Comparison of ENCODE assay signal across 34 cellular contexts in genomic region chr15:85298366-85298765, GRCh38.
"Had no signal": no experiment of that assay in that cellular context is flagged by ENCODE, and none has a peak within 500 bp of the region (broad histone marks: within the 10 kb centered on the region; RNA-seq: fewer than 3 reads in every experiment).

No MANE protein-coding gene starts in this region.

- H3K27ac ChIP-seq: ascending aorta, cardiac muscle cell, VCaP had no signal

- H3K27ac Mint-ChIP-seq: activated CD4-positive, alpha-beta T cell treated with anti-CD3 and anti-CD28 coated beads, Interleukin-2, amount 10 ng/mL, durations not matched to agents 24 days and 14 days; activated CD8-positive, alpha-beta T cell treated with anti-CD3 and anti-CD28 coated beads for 36 hours; activated naive CD4-positive, alpha-beta T cell treated with anti-CD3 and anti-CD28 coated beads, Interleukin-2, amount 10 ng/mL, durations not matched to agents 7 days and 5 days; activated naive CD4-positive, alpha-beta T cell treated with anti-CD3 and anti-CD28 coated beads, Interleukin-2, amount 50 U/mL, for 24 hours; activated naive CD8-positive, alpha-beta T cell; activated naive CD8-positive, alpha-beta T cell treated with anti-CD3 and anti-CD28 coated beads, Interleukin-2, amount 10 ng/mL, durations not matched to agents 7 days and 5 days; activated naive CD8-positive, alpha-beta T cell treated with anti-CD3 and anti-CD28 coated beads, Interleukin-2, amount 50 U/mL, for 24 hours; activated T-cell treated with anti-CD3 and anti-CD28 coated beads, Interleukin-2, amount 50 U/mL, for 24 hours; activated T-helper 2 cell treated with anti-CD3 and anti-CD28 coated beads, Interferon-gamma antibody, Interleukin-2, Interleukin-4, amounts not matched to agents 10 μg/mL and 5 μg/mL and 100 μg/mL, durations not matched to agents 14 hours and 24 hours and 36 hours; brain; T-helper 1 cell treated with Interleukin-12 subunit alpha and Interleukin-12 subunit beta and Interleukin-4 antibody, amounts not matched to agents 30 μg/mL and 1 μg/mL, for 36 hours; T-helper 2 cell treated with Interferon-gamma antibody and Interleukin-4, amounts not matched to agents 5 μg/mL and 100 μg/mL, for 36 hours had no signal

- H3K36me3 ChIP-seq: ascending aorta, cardiac muscle cell had no signal

- FAIRE-seq: bronchial epithelial cell, TTC549 had no signal

- H3K27me3 ChIP-seq: ascending aorta, cardiac muscle cell had no signal

- H3K4me3 Mint-ChIP-seq: activated B cell treated with CpG ODN at 0.5 μM for 24 hours; activated CD4-positive, alpha-beta T cell treated with anti-CD3 and anti-CD28 coated beads, Interleukin-2, amount 10 ng/mL, durations not matched to agents 24 days and 14 days; activated CD8-positive, alpha-beta T cell treated with anti-CD3 and anti-CD28 coated beads for 36 hours; activated naive CD4-positive, alpha-beta T cell treated with anti-CD3 and anti-CD28 coated beads, Interleukin-2, amount 10 ng/mL, durations not matched to agents 7 days and 5 days; activated naive CD4-positive, alpha-beta T cell treated with anti-CD3 and anti-CD28 coated beads, Interleukin-2, amount 50 U/mL, for 24 hours; activated naive CD8-positive, alpha-beta T cell; activated naive CD8-positive, alpha-beta T cell treated with anti-CD3 and anti-CD28 coated beads, Interleukin-2, amount 10 ng/mL, durations not matched to agents 7 days and 5 days; activated naive CD8-positive, alpha-beta T cell treated with anti-CD3 and anti-CD28 coated beads, Interleukin-2, amount 50 U/mL, for 24 hours; activated T-cell treated with anti-CD3 and anti-CD28 coated beads, Interleukin-2, amount 50 U/mL, for 24 hours; brain; central memory CD8-positive, alpha-beta T cell; T-helper 1 cell treated with Interleukin-12 subunit alpha and Interleukin-12 subunit beta and Interleukin-4 antibody, amounts not matched to agents 30 μg/mL and 1 μg/mL, for 36 hours; T-helper 2 cell treated with Interferon-gamma antibody and Interleukin-4, amounts not matched to agents 5 μg/mL and 100 μg/mL, for 36 hours had no signal

- H3K36me3 Mint-ChIP-seq: activated naive CD4-positive, alpha-beta T cell treated with anti-CD3 and anti-CD28 coated beads, Interleukin-2, amount 10 ng/mL, durations not matched to agents 7 days and 5 days; activated naive CD4-positive, alpha-beta T cell treated with anti-CD3 and anti-CD28 coated beads, Interleukin-2, amount 50 U/mL, for 24 hours; activated naive CD8-positive, alpha-beta T cell; activated naive CD8-positive, alpha-beta T cell treated with anti-CD3 and anti-CD28 coated beads, Interleukin-2, amount 10 ng/mL, durations not matched to agents 7 days and 5 days; brain had no signal

- H3K9me3 ChIP-seq: ascending aorta had no signal

- H3K9me3 Mint-ChIP-seq: activated B cell treated with CpG ODN at 0.5 μM for 24 hours; activated CD4-positive, alpha-beta T cell treated with anti-CD3 and anti-CD28 coated beads, Interleukin-2, amount 10 ng/mL, durations not matched to agents 24 days and 14 days; activated CD8-positive, alpha-beta T cell treated with anti-CD3 and anti-CD28 coated beads for 36 hours; activated naive CD4-positive, alpha-beta T cell treated with anti-CD3 and anti-CD28 coated beads, Interleukin-2, amount 10 ng/mL, durations not matched to agents 7 days and 5 days; activated naive CD4-positive, alpha-beta T cell treated with anti-CD3 and anti-CD28 coated beads, Interleukin-2, amount 50 U/mL, for 24 hours; activated naive CD8-positive, alpha-beta T cell treated with anti-CD3 and anti-CD28 coated beads, Interleukin-2, amount 10 ng/mL, durations not matched to agents 7 days and 5 days; activated naive CD8-positive, alpha-beta T cell treated with anti-CD3 and anti-CD28 coated beads, Interleukin-2, amount 50 U/mL, for 24 hours; activated T-cell treated with anti-CD3 and anti-CD28 coated beads, Interleukin-2, amount 50 U/mL, for 24 hours; activated T-helper 2 cell treated with anti-CD3 and anti-CD28 coated beads, Interferon-gamma antibody, Interleukin-2, Interleukin-4, amounts not matched to agents 10 μg/mL and 5 μg/mL and 100 μg/mL, durations not matched to agents 14 hours and 24 hours and 36 hours; brain; central memory CD8-positive, alpha-beta T cell; T-helper 1 cell treated with Interleukin-12 subunit alpha and Interleukin-12 subunit beta and Interleukin-4 antibody, amounts not matched to agents 30 μg/mL and 1 μg/mL, for 36 hours; T-helper 2 cell treated with Interferon-gamma antibody and Interleukin-4, amounts not matched to agents 5 μg/mL and 100 μg/mL, for 36 hours had no signal

- H3K27me3 Mint-ChIP-seq: activated B cell treated with CpG ODN at 0.5 μM for 24 hours; activated CD4-positive, alpha-beta T cell treated with anti-CD3 and anti-CD28 coated beads, Interleukin-2, amount 10 ng/mL, durations not matched to agents 24 days and 14 days; activated CD8-positive, alpha-beta T cell treated with anti-CD3 and anti-CD28 coated beads for 36 hours; activated naive CD4-positive, alpha-beta T cell treated with anti-CD3 and anti-CD28 coated beads, Interleukin-2, amount 50 U/mL, for 24 hours; activated naive CD8-positive, alpha-beta T cell; activated naive CD8-positive, alpha-beta T cell treated with anti-CD3 and anti-CD28 coated beads, Interleukin-2, amount 10 ng/mL, durations not matched to agents 7 days and 5 days; activated naive CD8-positive, alpha-beta T cell treated with anti-CD3 and anti-CD28 coated beads, Interleukin-2, amount 50 U/mL, for 24 hours; activated T-cell treated with anti-CD3 and anti-CD28 coated beads, Interleukin-2, amount 50 U/mL, for 24 hours; central memory CD8-positive, alpha-beta T cell had no signal

- DNase-seq: activated B cell treated with CpG ODN at 0.5 μM for 24 hours; activated CD4-positive, alpha-beta T cell treated with anti-CD3 and anti-CD28 coated beads for 4 hours; activated CD4-positive, alpha-beta T cell treated with anti-CD3 and anti-CD28 coated beads, Interleukin-2, amount 10 ng/mL, durations not matched to agents 24 days and 14 days; activated CD4-positive, CD25-positive, alpha-beta regulatory T cell treated with anti-CD3 and anti-CD28 coated beads, Interleukin-2, amount 50 U/mL, for 72 hours; activated CD8-positive, alpha-beta memory T cell treated with anti-CD3 and anti-CD28 coated beads, Interleukin-2, amount 50 U/mL, for 4 hours; activated CD8-positive, alpha-beta T cell treated with anti-CD3 and anti-CD28 coated beads for 36 hours; activated effector memory CD4-positive, alpha-beta T cell treated with Interleukin-2 at 50 U/mL for 16 hours; activated gamma-delta T cell; activated naive CD4-positive, alpha-beta T cell treated with anti-CD3 and anti-CD28 coated beads, Interleukin-2, amount 10 ng/mL, durations not matched to agents 7 days and 5 days; activated naive CD4-positive, alpha-beta T cell treated with Interleukin-2 at 50 U/mL for 16 hours; activated naive CD8-positive, alpha-beta T cell treated with anti-CD3 and anti-CD28 coated beads, Interleukin-2, amount 10 ng/mL, durations not matched to agents 7 days and 5 days; activated naive CD8-positive, alpha-beta T cell treated with anti-CD3 and anti-CD28 coated beads, Interleukin-2, amount 50 U/mL, for 24 hours; activated T-cell treated with anti-CD3 and anti-CD28 coated beads for 4 hours; activated T-cell treated with anti-CD3 and anti-CD28 coated beads, Interleukin-2, amount 50 U/mL, for 24 hours; activated T-cell treated with anti-CD3 and anti-CD28 coated beads, Interleukin-2, amount 50 U/mL, for 48 hours; amygdala; anterior cingulate cortex; caudate nucleus; cerebellar nuclear complex; T-helper 1 cell; T-helper 2 cell; T-helper 9 cell had no signal

- H3K4me3 ChIP-seq: ascending aorta, cardiac muscle cell had no signal

- H3K4me1 ChIP-seq: ascending aorta had no signal

- ATAC-seq: activated CD8-positive, alpha-beta T cell treated with anti-CD3 and anti-CD28 coated beads for 36 hours; activated naive CD8-positive, alpha-beta T cell treated with anti-CD3 and anti-CD28 coated beads, Interleukin-2, amount 50 U/mL, for 24 hours had no signal
